Comparison of ENCODE assay signal across 17 cellular contexts in the genomic region with DNA sequence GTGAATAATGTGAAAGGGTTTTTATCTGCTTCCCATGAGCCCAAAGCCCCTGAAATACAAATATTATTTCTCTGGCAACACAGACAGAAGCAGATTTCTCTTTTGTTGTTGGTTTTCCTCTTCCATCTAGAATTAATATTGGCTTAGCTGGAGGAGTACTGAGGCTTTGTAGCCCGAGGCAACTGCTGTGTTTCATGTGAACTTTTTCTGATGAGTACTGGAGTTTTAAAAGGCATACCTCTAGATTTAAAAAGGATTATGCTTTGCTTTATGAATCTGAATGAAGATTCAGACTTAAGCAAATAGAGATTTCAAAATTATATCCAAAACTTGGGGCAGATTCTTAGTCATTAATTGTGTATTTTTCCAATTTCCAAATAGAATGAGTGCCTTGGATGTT.
"Had no signal": no experiment of that assay in that cellular context is flagged by ENCODE, and none has a peak within 500 bp of the region (broad histone marks: within the 10 kb centered on the region; RNA-seq: fewer than 3 reads in every experiment).

No MANE protein-coding gene starts in this region.

- H3K4me3 Mint-ChIP-seq: endodermal cell; natural killer cell; neural crest cell; stimulated activated naive B cell treated with anti-CD40 and anti-IgM and Interleukin-4, amounts not matched to agents 10 μg/mL and 1 μg/mL and 100 μg/mL, for 72 hours had no signal

- H3K4me1 Mint-ChIP-seq: endodermal cell; natural killer cell; neural crest cell; stimulated activated naive B cell treated with anti-CD40 and anti-IgM and Interleukin-4, amounts not matched to agents 10 μg/mL and 1 μg/mL and 100 μg/mL, for 72 hours had no signal

- ATAC-seq: left colon; natural killer cell; stimulated activated naive B cell treated with anti-CD40 and anti-IgM and Interleukin-4, amounts not matched to agents 10 μg/mL and 1 μg/mL and 100 μg/mL, for 72 hours had no signal

- H3K9me3 Mint-ChIP-seq: endodermal cell; natural killer cell; neural crest cell; stimulated activated naive B cell treated with anti-CD40 and anti-IgM and Interleukin-4, amounts not matched to agents 10 μg/mL and 1 μg/mL and 100 μg/mL, for 72 hours had no signal

- H3K27ac Mint-ChIP-seq: endodermal cell; natural killer cell; stimulated activated naive B cell treated with anti-CD40 and anti-IgM and Interleukin-4, amounts not matched to agents 10 μg/mL and 1 μg/mL and 100 μg/mL, for 72 hours had no signal

- DNase-seq: colonic mucosa; effector CD4-positive, alpha-beta T cell; endodermal cell; foreskin melanocyte; head of caudate nucleus; left colon; natural killer cell; ovary; sigmoid colon; stimulated activated CD4-positive, alpha-beta T cell treated with anti-CD3 and anti-CD28 coated beads, Interleukin-2, amount 100 ng/mL, for 24 hours; stimulated activated CD4-positive, alpha-beta T cell treated with anti-CD3 and anti-CD28 coated beads, Interleukin-4, amount 100 ng/mL, for 4 hours; stimulated activated naive B cell treated with anti-CD40 and anti-IgM and Interleukin-4, amounts not matched to agents 10 μg/mL and 1 μg/mL and 100 μg/mL, for 72 hours; stomach; substantia nigra; transverse colon had no signal

- H3K27me3 Mint-ChIP-seq: stimulated activated naive B cell treated with anti-CD40 and anti-IgM and Interleukin-4, amounts not matched to agents 10 μg/mL and 1 μg/mL and 100 μg/mL, for 72 hours had no signal

- H3K36me3 Mint-ChIP-seq: natural killer cell; stimulated activated naive B cell treated with anti-CD40 and anti-IgM and Interleukin-4, amounts not matched to agents 10 μg/mL and 1 μg/mL and 100 μg/mL, for 72 hours had no signal

- FAIRE-seq: endothelial cell of umbilical vein had no signal
